Comparison of ENCODE assay signal across 12 cellular contexts in genomic region chr2:174600349-174600748, GRCh38. TPM values are rescaled to one million over a fixed set of nuclear protein-coding genes. Genes with fewer than 3 reads are reported as not detected.
DNase-seq lines count a peak whose midpoint lies in the region; ATAC-seq, FAIRE-seq and TF ChIP-seq lines count a peak whose summit lies in the region.
"Had no signal": no experiment of that assay in that cellular context is flagged by ENCODE, and none has a peak within 500 bp of the region (broad histone marks: within the 10 kb centered on the region; RNA-seq: fewer than 3 reads in every experiment).

No MANE protein-coding gene starts in this region.

- no peaks in the 10 kb centered on the region for H3K27me3 Mint-ChIP-seq in CD8-positive, alpha-beta memory T cell
- no peaks in the 10 kb centered on the region for H3K27me3 Mint-ChIP-seq in activated B cell treated with CpG ODN at 0.5 μM for 24 hours

- ATAC-seq in GM19324 (IDR thresholded peaks at IDR 0.05; ENCODE audit: low FRiP score, unreplicated experiment) (peak; percentile 36), activated B cell treated with CpG ODN at 0.5 μM for 24 hours (ENCODE audit: low read depth) (peak; percentile 68), GM21381 (IDR thresholded peaks at IDR 0.05; ENCODE audit: unreplicated experiment) (no peak)

- intact Hi-C loops in activated B cell treated with CpG ODN at 0.5 μM for 24 hours (cut with micrococcal nuclease): loop anchor here (1.0 to 2.0 kb wide), 5 partner anchors 8 to 150 kb away; partner anchors contain the start of gene GPR155

- CTCF ChIA-PET in CD8-positive, alpha-beta memory T cell (lab: Charles Lee): interaction anchor here (0.7 to 12.7 kb wide), 7 partner anchors 14 to 87 kb away, joined by 3 to 167 read pairs (median 4); no protein-coding TSS in a partner anchor
- CTCF ChIA-PET in activated B cell treated with CpG ODN at 0.5 μM for 24 hours (lab: Charles Lee): interaction anchor here (0.6 to 8.1 kb wide), 7 partner anchors 9 to 138 kb away, joined by 3 to 125 read pairs (median 6); no protein-coding TSS in a partner anchor

- H3K9me3 Mint-ChIP-seq in CD8-positive, alpha-beta memory T cell: no peaks in the 10 kb centered on the region
- no peaks in the 10 kb centered on the region for H3K9me3 Mint-ChIP-seq in activated B cell treated with CpG ODN at 0.5 μM for 24 hours

- TF ChIP-seq CTCF in activated B cell treated with CpG ODN at 0.5 μM for 24 hours (IDR thresholded peaks at IDR 0.05): no peak
- TF ChIP-seq CTCF in GM13977 (IDR thresholded peaks at IDR 0.05; ENCODE audit: extremely low read depth, insufficient read depth, missing control alignments): no peak

- TF ChIP-seq POLR2A in H54 (IDR thresholded peaks at IDR 0.05; ENCODE audit: low read depth, low read length): no peak

- peaks cover 8 to 47% (median 17%) of the 10 kb centered on the region in 3 donors for H3K36me3 Mint-ChIP-seq in CD8-positive, alpha-beta memory T cell
- peaks cover 33% of the 10 kb centered on the region for H3K36me3 Mint-ChIP-seq in activated B cell treated with CpG ODN at 0.5 μM for 24 hours (ENCODE audit: low read depth)

- H3K27me3 ChIP-seq in CD8-positive, alpha-beta memory T cell (ENCODE audit: insufficient read depth, low read length, poor library complexity, severe bottlenecking): no peaks in the 10 kb centered on the region
- H3K27me3 ChIP-seq in muscle layer of colon (ENCODE audit: control insufficient read depth in 1 of 2, insufficient read depth in 2 of 2, low read length in 2 of 2): no peaks in the 10 kb centered on the region

- peaks cover 59% of the 10 kb centered on the region for H3K4me1 ChIP-seq in CD8-positive, alpha-beta memory T cell (ENCODE audit: insufficient read depth, low read length)
- peaks cover 51% of the 10 kb centered on the region for H3K4me1 ChIP-seq in muscle layer of colon (ENCODE audit: insufficient read depth, low read length)

- no peaks in the 10 kb centered on the region for H3K9me3 ChIP-seq in CD8-positive, alpha-beta memory T cell (ENCODE audit: low read length)
- H3K9me3 ChIP-seq in muscle layer of colon (ENCODE audit: low read length): no peaks in the 10 kb centered on the region
- H3K9me3 ChIP-seq: thoracic aorta had no signal

- peaks cover 60 to 71% (median 68%) of the 10 kb centered on the region in 3 donors for H3K4me1 Mint-ChIP-seq in CD8-positive, alpha-beta memory T cell
- H3K4me1 Mint-ChIP-seq in activated B cell treated with CpG ODN at 0.5 μM for 24 hours: peaks cover 71% of the 10 kb centered on the region

- no peak overlapping the region for H3K9ac ChIP-seq in muscle layer of colon (ENCODE audit: low read length)

- in situ Hi-C loops in GM13977 (cut with MboI; ENCODE audit: low pct_unique_long_range_greater_than_20kb, low sequenced_read_pairs, unreplicated experiment): no loop called here

- POLR2A ChIA-PET in CD8-positive, alpha-beta memory T cell (lab: Charles Lee): interaction anchor here (0.6 to 2.4 kb wide), 5 partner anchors 10 to 1740 kb away, joined by 3 to 14 read pairs (median 6); no protein-coding TSS in a partner anchor
- POLR2A ChIA-PET in activated B cell treated with CpG ODN at 0.5 μM for 24 hours (lab: Charles Lee): interaction anchor here (1.2 to 12.2 kb wide), 14 partner anchors 9 to 113 kb away, joined by 3 to 301 read pairs (median 8); no protein-coding TSS in a partner anchor

- no peak for DNase-seq in CD8-positive, alpha-beta memory T cell
- DNase-seq in activated B cell treated with CpG ODN at 0.5 μM for 24 hours: no peak
- DNase-seq in H54 (ENCODE audit: insufficient read length, low spot score): no peak
- no peak for DNase-seq in GM13977 (ENCODE audit: low spot score)
- DNase-seq in stimulated activated CD4-positive, alpha-beta T cell treated with anti-CD3 and anti-CD28 coated beads, Interleukin-2, amount 100 ng/mL, for 24 hours: no peak
- DNase-seq: NCI-H187 had no signal

- H3K36me3 ChIP-seq in CD8-positive, alpha-beta memory T cell (ENCODE audit: insufficient read depth, low read length): no peaks in the 10 kb centered on the region
- H3K36me3 ChIP-seq in muscle layer of colon (ENCODE audit: insufficient read depth, low read length): no peaks in the 10 kb centered on the region
- H3K36me3 ChIP-seq: thoracic aorta had no signal

- H3K4me3 ChIP-seq in CD8-positive, alpha-beta memory T cell (ENCODE audit: low read length): peak overlapping the region; percentile 15
- no peak overlapping the region for H3K4me3 ChIP-seq in muscle layer of colon (ENCODE audit: low read depth in 1 of 2, low read length in 2 of 2)
- H3K4me3 ChIP-seq: SK-N-MC, thoracic aorta had no signal

- H3K27ac ChIP-seq in CD8-positive, alpha-beta memory T cell (ENCODE audit: low read depth, low read length): no peak overlapping the region
- peak overlapping the region; percentile 21 for H3K27ac ChIP-seq in muscle layer of colon (ENCODE audit: low read depth, low read length)
- H3K27ac ChIP-seq: SK-N-MC had no signal

- peak overlapping the region; percentile 70 to 99 (median 98) for H3K27ac Mint-ChIP-seq in CD8-positive, alpha-beta memory T cell
- H3K27ac Mint-ChIP-seq in activated B cell treated with CpG ODN at 0.5 μM for 24 hours: peak overlapping the region; percentile 99

- peak overlapping the region; percentile 20 to 99 (median 91) for H3K4me3 Mint-ChIP-seq in CD8-positive, alpha-beta memory T cell
- H3K4me3 Mint-ChIP-seq in activated B cell treated with CpG ODN at 0.5 μM for 24 hours: peak overlapping the region; percentile 98

- FAIRE-seq in H54 (lab: Jason Lieb, UNC): no peak
- FAIRE-seq: keratinocyte had no signal

RNA-seq across cellular contexts. Expression of gene WIPF1, which starts 2.7 kb away (rescaled TPM):
- total RNA-seq in CD8-positive, alpha-beta memory T cell: 100 to 1,000 TPM; 317 to 326 TPM
- 200 TPM for polyA plus RNA-seq in CD8-positive, alpha-beta memory T cell
- total RNA-seq in activated B cell treated with CpG ODN at 0.5 μM for 24 hours: 293 TPM in 2 replicates
